1 cellular context compared by ENCODE assay signal in genomic region chr17:29292992-29293889, GRCh38.
TF ChIP-seq lines count a peak whose summit lies in the region.

No MANE protein-coding gene starts in this region.

TF ChIP-seq in SK-N-SH treated with all-trans-retinoic acid at 6 μM for 48 hours, 23 proteins besides CTCF, POLR2A, EP300 and RAD21:
- TF ChIP-seq, protein P1, sequence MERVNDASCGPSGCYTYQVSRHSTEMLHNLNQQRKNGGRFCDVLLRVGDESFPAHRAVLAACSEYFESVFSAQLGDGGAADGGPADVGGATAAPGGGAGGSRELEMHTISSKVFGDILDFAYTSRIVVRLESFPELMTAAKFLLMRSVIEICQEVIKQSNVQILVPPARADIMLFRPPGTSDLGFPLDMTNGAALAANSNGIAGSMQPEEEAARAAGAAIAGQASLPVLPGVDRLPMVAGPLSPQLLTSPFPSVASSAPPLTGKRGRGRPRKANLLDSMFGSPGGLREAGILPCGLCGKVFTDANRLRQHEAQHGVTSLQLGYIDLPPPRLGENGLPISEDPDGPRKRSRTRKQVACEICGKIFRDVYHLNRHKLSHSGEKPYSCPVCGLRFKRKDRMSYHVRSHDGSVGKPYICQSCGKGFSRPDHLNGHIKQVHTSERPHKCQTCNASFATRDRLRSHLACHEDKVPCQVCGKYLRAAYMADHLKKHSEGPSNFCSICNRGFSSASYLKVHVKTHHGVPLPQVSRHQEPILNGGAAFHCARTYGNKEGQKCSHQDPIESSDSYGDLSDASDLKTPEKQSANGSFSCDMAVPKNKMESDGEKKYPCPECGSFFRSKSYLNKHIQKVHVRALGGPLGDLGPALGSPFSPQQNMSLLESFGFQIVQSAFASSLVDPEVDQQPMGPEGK (CRISPR knock-in tag; IDR thresholded peaks at IDR 0.05; ENCODE audit: borderline replicate concordance): no peak
- TF ChIP-seq OSR1 (CRISPR knock-in tag; IDR thresholded peaks at IDR 0.05) (no peak), ZNF8 (CRISPR knock-in tag; IDR thresholded peaks at IDR 0.05) (no peak), POU6F1 (CRISPR knock-in tag; IDR thresholded peaks at IDR 0.05; ENCODE audit: borderline replicate concordance, low read depth) (no peak), ZC3H10 (CRISPR knock-in tag; IDR thresholded peaks at IDR 0.05) (no peak), CSRNP3 (CRISPR knock-in tag; IDR thresholded peaks at IDR 0.05) (no peak), GLIS3 (CRISPR knock-in tag; IDR thresholded peaks at IDR 0.05) (no peak), BACH2 (CRISPR knock-in tag; IDR thresholded peaks at IDR 0.05; ENCODE audit: borderline replicate concordance) (no peak), ZFP30 (CRISPR knock-in tag; IDR thresholded peaks at IDR 0.05) (no peak), RARB (CRISPR knock-in tag; IDR thresholded peaks at IDR 0.05) (no peak)
- TF ChIP-seq, protein P2, sequence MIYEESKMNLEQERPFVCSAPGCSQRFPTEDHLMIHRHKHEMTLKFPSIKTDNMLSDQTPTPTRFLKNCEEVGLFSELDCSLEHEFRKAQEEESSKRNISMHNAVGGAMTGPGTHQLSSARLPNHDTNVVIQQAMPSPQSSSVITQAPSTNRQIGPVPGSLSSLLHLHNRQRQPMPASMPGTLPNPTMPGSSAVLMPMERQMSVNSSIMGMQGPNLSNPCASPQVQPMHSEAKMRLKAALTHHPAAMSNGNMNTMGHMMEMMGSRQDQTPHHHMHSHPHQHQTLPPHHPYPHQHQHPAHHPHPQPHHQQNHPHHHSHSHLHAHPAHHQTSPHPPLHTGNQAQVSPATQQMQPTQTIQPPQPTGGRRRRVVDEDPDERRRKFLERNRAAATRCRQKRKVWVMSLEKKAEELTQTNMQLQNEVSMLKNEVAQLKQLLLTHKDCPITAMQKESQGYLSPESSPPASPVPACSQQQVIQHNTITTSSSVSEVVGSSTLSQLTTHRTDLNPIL (CRISPR knock-in tag; IDR thresholded peaks at IDR 0.05; ENCODE audit: low read depth): no peak
- TF ChIP-seq, protein P3, sequence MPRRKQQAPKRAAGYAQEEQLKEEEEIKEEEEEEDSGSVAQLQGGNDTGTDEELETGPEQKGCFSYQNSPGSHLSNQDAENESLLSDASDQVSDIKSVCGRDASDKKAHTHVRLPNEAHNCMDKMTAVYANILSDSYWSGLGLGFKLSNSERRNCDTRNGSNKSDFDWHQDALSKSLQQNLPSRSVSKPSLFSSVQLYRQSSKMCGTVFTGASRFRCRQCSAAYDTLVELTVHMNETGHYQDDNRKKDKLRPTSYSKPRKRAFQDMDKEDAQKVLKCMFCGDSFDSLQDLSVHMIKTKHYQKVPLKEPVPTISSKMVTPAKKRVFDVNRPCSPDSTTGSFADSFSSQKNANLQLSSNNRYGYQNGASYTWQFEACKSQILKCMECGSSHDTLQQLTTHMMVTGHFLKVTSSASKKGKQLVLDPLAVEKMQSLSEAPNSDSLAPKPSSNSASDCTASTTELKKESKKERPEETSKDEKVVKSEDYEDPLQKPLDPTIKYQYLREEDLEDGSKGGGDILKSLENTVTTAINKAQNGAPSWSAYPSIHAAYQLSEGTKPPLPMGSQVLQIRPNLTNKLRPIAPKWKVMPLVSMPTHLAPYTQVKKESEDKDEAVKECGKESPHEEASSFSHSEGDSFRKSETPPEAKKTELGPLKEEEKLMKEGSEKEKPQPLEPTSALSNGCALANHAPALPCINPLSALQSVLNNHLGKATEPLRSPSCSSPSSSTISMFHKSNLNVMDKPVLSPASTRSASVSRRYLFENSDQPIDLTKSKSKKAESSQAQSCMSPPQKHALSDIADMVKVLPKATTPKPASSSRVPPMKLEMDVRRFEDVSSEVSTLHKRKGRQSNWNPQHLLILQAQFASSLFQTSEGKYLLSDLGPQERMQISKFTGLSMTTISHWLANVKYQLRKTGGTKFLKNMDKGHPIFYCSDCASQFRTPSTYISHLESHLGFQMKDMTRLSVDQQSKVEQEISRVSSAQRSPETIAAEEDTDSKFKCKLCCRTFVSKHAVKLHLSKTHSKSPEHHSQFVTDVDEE (CRISPR knock-in tag; IDR thresholded peaks at IDR 0.05): no peak
